7 cellular contexts compared by ENCODE assay signal in genomic region chr11:46673713-46674462, GRCh38. TPM values are rescaled to one million over a fixed set of nuclear protein-coding genes. Genes with fewer than 3 reads are reported as not detected.
A peak's percentile ranks its signal among the peaks of the same experiment; 100 is the strongest.
DNase-seq lines count a peak whose midpoint lies in the region; ATAC-seq and TF ChIP-seq lines count a peak whose summit lies in the region.
"Had no signal": no experiment of that assay in that cellular context is flagged by ENCODE, and none has a peak within 500 bp of the region (broad histone marks: within the 10 kb centered on the region; RNA-seq: fewer than 3 reads in every experiment).

No MANE protein-coding gene starts in this region.

- peaks cover 45% of the 10 kb centered on the region for H3K36me3 Mint-ChIP-seq in CD4-positive, CD25-positive, alpha-beta regulatory T cell

- peaks cover 15 to 70% (median 39%) of the 10 kb centered on the region in 4 donors for H3K4me1 Mint-ChIP-seq in CD4-positive, CD25-positive, alpha-beta regulatory T cell

- H3K9me3 Mint-ChIP-seq in CD4-positive, CD25-positive, alpha-beta regulatory T cell: peaks cover 0 to 2% (median 0%) of the 10 kb centered on the region in 7 donors

- DNase-seq in CD4-positive, CD25-positive, alpha-beta regulatory T cell: no peak
- DNase-seq in adrenal gland (peak in 1 of 7 donors; percentile 17), ecto neural progenitor cell (ENCODE audit: low spot score) (no peak), NCI-H510A (lab: John Stamatoyannopoulos, UW) (no peak)

- no peak overlapping the region for H3K9ac ChIP-seq in muscle layer of colon (ENCODE audit: low read length)

- 84 to 95% (median 86%) methylated on average over 3 to 6 of the region's 6 CpGs for WGBS in adrenal gland, 4 donors

- H3K4me3 ChIP-seq in CD4-positive, CD25-positive, alpha-beta regulatory T cell (ENCODE audit: low read depth, low read length): no peak overlapping the region
- H3K4me3 ChIP-seq in adrenal gland (no peak overlapping the region), muscle layer of colon (ENCODE audit: low read depth in 1 of 2, low read length in 2 of 2) (no peak overlapping the region)

- TF ChIP-seq POLR2A in adrenal gland (IDR thresholded peaks at IDR 0.05): no peak

- no peaks in the 10 kb centered on the region for H3K9me3 ChIP-seq in CD4-positive, CD25-positive, alpha-beta regulatory T cell (ENCODE audit: control insufficient read depth in 2 of 2, low read length in 2 of 2)
- H3K9me3 ChIP-seq in adrenal gland (replicated peaks in 1 of 3) (no peaks in the 10 kb centered on the region), muscle layer of colon (ENCODE audit: low read length) (no peaks in the 10 kb centered on the region)

- intact Hi-C loops in adrenal gland (cut with DNase I): no loop called here

- peaks cover 63% of the 10 kb centered on the region for H3K36me3 ChIP-seq in CD4-positive, CD25-positive, alpha-beta regulatory T cell (ENCODE audit: control insufficient read depth, insufficient read depth, low read length)
- H3K36me3 ChIP-seq in adrenal gland (replicated peaks in 1 of 2) (peaks cover 0 to 70% of the 10 kb centered on the region in 2 donors), muscle layer of colon (ENCODE audit: insufficient read depth, low read length) (peaks cover 56% of the 10 kb centered on the region)

- no peak for ATAC-seq in CD4-positive, CD25-positive, alpha-beta regulatory T cell (ENCODE audit: low read depth in 2 of 2)
- no peak for ATAC-seq in GM19023 (IDR thresholded peaks at IDR 0.05; ENCODE audit: unreplicated experiment)

- peak overlapping the region; percentile 52 to 92 (median 91) for H3K27ac Mint-ChIP-seq in CD4-positive, CD25-positive, alpha-beta regulatory T cell

- peaks cover 59% of the 10 kb centered on the region for H3K4me1 ChIP-seq in CD4-positive, CD25-positive, alpha-beta regulatory T cell (ENCODE audit: control insufficient read depth, insufficient read depth, low read length, poor library complexity, severe bottlenecking)
- H3K4me1 ChIP-seq in adrenal gland (replicated peaks in 1 of 2) (peaks cover 17 to 27% of the 10 kb centered on the region in 2 donors), muscle layer of colon (ENCODE audit: insufficient read depth, low read length) (peaks cover 22% of the 10 kb centered on the region)

- no peak for TF ChIP-seq CTCF in adrenal gland (IDR thresholded peaks at IDR 0.05)

- peak overlapping the region in 2 of 4 donors; percentile 21 to 73 for H3K4me3 Mint-ChIP-seq in CD4-positive, CD25-positive, alpha-beta regulatory T cell

- peak overlapping the region; percentile 53 for H3K27ac ChIP-seq in CD4-positive, CD25-positive, alpha-beta regulatory T cell (ENCODE audit: insufficient read depth, low read length, poor library complexity, severe bottlenecking)
- H3K27ac ChIP-seq in adrenal gland (peak overlapping the region in 4 of 5 donors; percentile 28 to 89 (median 87)), muscle layer of colon (ENCODE audit: low read depth, low read length) (peak overlapping the region; percentile 57)

- H3K27me3 Mint-ChIP-seq in CD4-positive, CD25-positive, alpha-beta regulatory T cell: no peaks in the 10 kb centered on the region

- no peaks in the 10 kb centered on the region for H3K27me3 ChIP-seq in CD4-positive, CD25-positive, alpha-beta regulatory T cell (ENCODE audit: control insufficient read depth, insufficient read depth, low read length)
- H3K27me3 ChIP-seq in adrenal gland: no peaks in the 10 kb centered on the region
- H3K27me3 ChIP-seq in muscle layer of colon (ENCODE audit: control insufficient read depth in 1 of 2, insufficient read depth in 2 of 2, low read length in 2 of 2): no peaks in the 10 kb centered on the region

RNA-seq across cellular contexts. Expression of gene ARHGAP1, which starts 26.5 kb away (rescaled TPM):
- 72.5 TPM for total RNA-seq in CD4-positive, CD25-positive, alpha-beta regulatory T cell
- polyA plus RNA-seq in CD4-positive, CD25-positive, alpha-beta regulatory T cell: 10 to 100 TPM; 46.6 to 63.6 (median 51.1) TPM
- 100 to 1,000 TPM in 3 of 8 donors, 10 to 100 TPM in 5; 38.7 to 125 (median 94.4) TPM for total RNA-seq in adrenal gland
- polyA plus RNA-seq in adrenal gland: 10 to 100 TPM; 29.0 to 52.6 (median 32.5) TPM

RNA-seq across cellular contexts. Expression of gene ZNF408, which starts 26.9 kb away (rescaled TPM):
- 12.4 TPM for total RNA-seq in CD4-positive, CD25-positive, alpha-beta regulatory T cell
- polyA plus RNA-seq in CD4-positive, CD25-positive, alpha-beta regulatory T cell: 10 to 100 TPM in 1 of 4 donors, 1 to 10 TPM in 3; 6.3 to 12.9 (median 8.0) TPM
- 10 to 100 TPM in 4 of 8 donors, 1 to 10 TPM in 4; 7.2 to 13.6 (median 9.8) TPM for total RNA-seq in adrenal gland
- 10 to 100 TPM in 1 of 3 donors, 1 to 10 TPM in 2; 2.2 to 13.8 (median 8.4) TPM for polyA plus RNA-seq in adrenal gland

RNA-seq across cellular contexts. Expression of gene F2, which starts 45.1 kb away (rescaled TPM):
- total RNA-seq in CD4-positive, CD25-positive, alpha-beta regulatory T cell: not detected
- polyA plus RNA-seq in CD4-positive, CD25-positive, alpha-beta regulatory T cell: not detected
- under 1 TPM in 2 of 8 donors, not detected in 6; 0.50 to 0.61 TPM for total RNA-seq in adrenal gland
- polyA plus RNA-seq in adrenal gland: not detected
- total RNA-seq: SK-MEL-5 had no signal

RNA-seq across cellular contexts. Expression of gene ATG13, which starts 56.5 kb away (rescaled TPM):
- total RNA-seq in CD4-positive, CD25-positive, alpha-beta regulatory T cell: 135 TPM
- 10 to 100 TPM; 69.0 to 88.8 (median 76.8) TPM for polyA plus RNA-seq in CD4-positive, CD25-positive, alpha-beta regulatory T cell
- 100 to 1,000 TPM in 5 of 8 donors, 10 to 100 TPM in 3; 68.9 to 177 (median 108) TPM for total RNA-seq in adrenal gland
- 10 to 100 TPM; 31.0 to 62.9 (median 57.0) TPM for polyA plus RNA-seq in adrenal gland

RNA-seq across cellular contexts. Expression of gene HARBI1, which starts 56.9 kb away (rescaled TPM):
- total RNA-seq in CD4-positive, CD25-positive, alpha-beta regulatory T cell: 19.2 TPM
- polyA plus RNA-seq in CD4-positive, CD25-positive, alpha-beta regulatory T cell: 10 to 100 TPM in 2 of 4 donors, 1 to 10 TPM in 2; 8.4 to 13.9 (median 9.4) TPM
- 1 to 10 TPM; 4.5 to 7.4 (median 6.0) TPM for total RNA-seq in adrenal gland
- polyA plus RNA-seq in adrenal gland: 1 to 10 TPM; 1.5 to 6.9 (median 3.0) TPM
